In genomic region chr17:56960596-56961538, GRCh38 we compare ENCODE assay signal across 8 cellular contexts. TPM values are rescaled to one million over a fixed set of nuclear protein-coding genes. Genes with fewer than 3 reads are reported as not detected.
DNase-seq lines count a peak whose midpoint lies in the region; ATAC-seq and TF ChIP-seq lines count a peak whose summit lies in the region.

Gene COIL, minus strand, starts transcription at chr17:56961050. Its CDS starts 31 bp downstream, at chr17:56961019.

- CTCF ChIA-PET in PC-3 (lab: Charles Lee): interaction anchor here (0.6 to 0.7 kb wide), 3 partner anchors 16 to 942 kb away, joined by 3 to 4 read pairs (median 3); no protein-coding TSS in a partner anchor

- H3K27me3 ChIP-seq in PC-3 (ENCODE audit: low read length) (no peaks in the 10 kb centered on the region), esophagus (ENCODE audit: control insufficient read depth in 1 of 2, insufficient read depth in 2 of 2, low read length in 2 of 2) (no peaks in the 10 kb centered on the region)

- peak within 1 kb of the TSS; percentile 70 for H3K4me3 ChIP-seq in Jurkat, Clone E6-1 (ENCODE audit: low read length)
- H3K4me3 ChIP-seq in PC-3 (ENCODE audit: low read length) (peak within 1 kb of the TSS; percentile 98), esophagus (ENCODE audit: low read depth in 1 of 2, low read length in 2 of 2) (peak within 1 kb of the TSS; percentile 78 to 98)

- H2AFZ ChIP-seq in PC-3 (ENCODE audit: low read length): peak within 1 kb of the TSS; percentile 99

- peak; percentile 97 for ATAC-seq in GM21619 (IDR thresholded peaks at IDR 0.05; ENCODE audit: unreplicated experiment)
- ATAC-seq in PC-3: peak; percentile 94

- intact Hi-C loops in PC-3 (cut with micrococcal nuclease): loop anchor here (5.0 kb wide), 1 partner anchor 144 kb away; no protein-coding TSS in a partner anchor

- H3K9me3 ChIP-seq in PC-3 (ENCODE audit: low read length) (no peaks in the 10 kb centered on the region), esophagus (ENCODE audit: control insufficient read depth in 2 of 2, insufficient read depth in 1 of 2, low read depth in 1 of 2, low read length in 1 of 2) (no peaks in the 10 kb centered on the region)

- peak within 1 kb of the TSS; percentile 95 for H3K9ac ChIP-seq in PC-3 (ENCODE audit: low read length)

- H3K36me3 ChIP-seq in PC-3 (ENCODE audit: low read depth, low read length): no peaks in the 10 kb centered on the region; the same call in 1 of the 2 replicates
- H3K36me3 ChIP-seq in esophagus (ENCODE audit: control insufficient read depth in 2 of 2, insufficient read depth in 2 of 2, low read length in 1 of 2): peaks cover 0 to 2% of the 10 kb centered on the region in 2 donors

- H4K20me1 ChIP-seq in PC-3 (ENCODE audit: low read length): no peaks in the 10 kb centered on the region

- H3K4me2 ChIP-seq in PC-3 (ENCODE audit: low read length): peak within 1 kb of the TSS; percentile 86

- peak; percentile 99 for TF ChIP-seq CTCF in PC-3 (conservative IDR thresholded peaks at IDR 0.05; ENCODE audit: low read depth, low read length)

- DNase-seq in DMS79 (lab: John Stamatoyannopoulos, UW): peak; percentile 61
- peak; percentile 93 for DNase-seq in Jurkat, Clone E6-1 (ENCODE audit: low read depth, low spot score)
- DNase-seq in PC-3: peak; percentile 98
- peak; percentile 95 for DNase-seq in activated T-cell treated with anti-CD3 and anti-CD28 coated beads, Interleukin-2, amount 50 U/mL, for 1 hour
- DNase-seq in myocyte (ENCODE audit: low read depth): peak; percentile 94
- peak; percentile 81 to 88 for DNase-seq in stimulated activated CD8-positive, alpha-beta memory T cell treated with anti-CD3 and anti-CD28 coated beads, Interleukin-7, amount 100 ng/mL, for 48 hours (ENCODE audit: extremely low read depth in 1 of 2, low read depth in 1 of 2)

- no peaks in the 10 kb centered on the region for H3K9me2 ChIP-seq in PC-3 (replicated peaks; ENCODE audit: low read length)

- TSS peak; percentile 92 for BruUV-seq in PC-3 (replicated peaks; lab: Mats Ljungman, UMichigan)

- no peaks in the 10 kb centered on the region for H3F3A ChIP-seq in PC-3 (ENCODE audit: low read length, unreplicated experiment)

- 4% methylated on average over 59 of the region's 59 CpGs for WGBS in esophagus, 2 donors

- H3K79me2 ChIP-seq in PC-3 (ENCODE audit: low read length): peaks cover 41% of the 10 kb centered on the region

- H3K4me1 ChIP-seq in PC-3 (ENCODE audit: insufficient read depth, low read length): peaks cover 24% of the 10 kb centered on the region
- H3K4me1 ChIP-seq in esophagus (ENCODE audit: control insufficient read depth in 2 of 2, insufficient read depth in 2 of 2, low read length in 1 of 2): peaks cover 4 to 6% of the 10 kb centered on the region in 2 donors

- H3K27ac ChIP-seq in PC-3 (ENCODE audit: low read length) (peak within 1 kb of the TSS; percentile 83), esophagus (ENCODE audit: low read depth in 2 of 2, low read length in 1 of 2) (peak within 1 kb of the TSS; percentile 80 to 92)

- POLR2A ChIA-PET in PC-3 (lab: Charles Lee; ENCODE audit: unreplicated experiment): interaction anchor here (0.5 kb wide), 1 partner anchor 97 kb away, joined by 4 read pairs; no protein-coding TSS in a partner anchor

RNA-seq across cellular contexts. Expression of gene COIL, which starts in this region (rescaled TPM):
- 24.6 TPM for polyA plus RNA-seq in Jurkat, Clone E6-1 (2012; ENCODE audit: insufficient read depth, insufficient read length)
- total RNA-seq in PC-3 (2014; rRNA removed) (22.3 and 22.9 TPM in 2 replicates), myocyte (16.7 and 18.8 TPM in 2 replicates)
- 1 to 10 TPM; 8.8 to 9.4 TPM for polyA plus RNA-seq in esophagus
- polyA plus RNA-seq in myocyte (2012): 8.1 TPM

Comparison
In these comparisons a context has a peak if more than half of its experiments do, and no peak if none do; other contexts are left out.
1. Peak in every context shown above with its lines: DNase-seq, ATAC-seq, H3K4me3 ChIP-seq and H3K27ac ChIP-seq.